In the genomic region with DNA sequence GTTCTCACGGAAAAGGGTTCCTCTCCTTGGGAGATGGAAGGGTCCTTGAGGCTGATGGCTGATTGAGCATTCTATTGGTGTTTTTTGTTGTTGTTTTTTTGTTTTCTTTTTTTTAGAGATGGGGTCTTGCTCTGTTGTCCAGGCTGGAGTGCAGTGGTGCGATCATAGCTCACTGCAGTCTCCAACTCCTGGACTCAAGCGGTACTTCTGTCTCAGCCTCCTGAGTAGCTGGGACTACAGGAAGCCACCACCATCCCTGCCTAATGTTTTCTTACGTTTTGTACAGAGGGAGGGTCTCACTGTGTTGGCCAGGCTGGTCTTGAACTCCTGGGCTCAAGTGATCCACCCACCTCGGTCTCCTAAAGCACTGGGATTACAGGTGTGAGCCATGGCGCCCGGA, we compare ENCODE assay signal across 16 cellular contexts. TPM values are rescaled to one million over a fixed set of nuclear protein-coding genes. Genes with fewer than 3 reads are reported as not detected.
"Had no signal": no experiment of that assay in that cellular context is flagged by ENCODE, and none has a peak within 500 bp of the region (broad histone marks: within the 10 kb centered on the region; RNA-seq: fewer than 3 reads in every experiment).

No MANE protein-coding gene starts in this region.

RNA-seq across cellular contexts. Expression of gene RETN, which starts 6.7 kb away (rescaled TPM):
- total RNA-seq: left colon, left lobe of liver, left ventricle myocardium superior, lower leg skin, lung microvascular endothelial cell, mammary epithelial cell, mesothelial cell of epicardium, mucosa of descending colon, mucosa of gallbladder, myocyte had no signal
- polyA plus RNA-seq: keratinocyte; mammary epithelial cell; naive thymus-derived CD4-positive, alpha-beta T cell had no signal

RNA-seq across cellular contexts. Expression of gene MCEMP1, which starts 14.8 kb away (rescaled TPM):
- total RNA-seq: kidney epithelial cell, left colon, lower leg skin, lung microvascular endothelial cell, mammary epithelial cell, mesothelial cell of epicardium, myocyte had no signal
- polyA plus RNA-seq: keratinocyte; naive thymus-derived CD4-positive, alpha-beta T cell had no signal

RNA-seq across cellular contexts. Expression of gene STXBP2, which starts 25.2 kb away (rescaled TPM):
- total RNA-seq: myocyte had no signal

RNA-seq across cellular contexts. Expression of gene PCP2, which starts 28.6 kb away (rescaled TPM):
- total RNA-seq: kidney epithelial cell, left cardiac atrium, liver, lung microvascular endothelial cell, mesenteric fat pad, myocyte had no signal
- polyA plus RNA-seq: keratinocyte; mammary epithelial cell; naive thymus-derived CD4-positive, alpha-beta T cell had no signal
